In the genomic region with DNA sequence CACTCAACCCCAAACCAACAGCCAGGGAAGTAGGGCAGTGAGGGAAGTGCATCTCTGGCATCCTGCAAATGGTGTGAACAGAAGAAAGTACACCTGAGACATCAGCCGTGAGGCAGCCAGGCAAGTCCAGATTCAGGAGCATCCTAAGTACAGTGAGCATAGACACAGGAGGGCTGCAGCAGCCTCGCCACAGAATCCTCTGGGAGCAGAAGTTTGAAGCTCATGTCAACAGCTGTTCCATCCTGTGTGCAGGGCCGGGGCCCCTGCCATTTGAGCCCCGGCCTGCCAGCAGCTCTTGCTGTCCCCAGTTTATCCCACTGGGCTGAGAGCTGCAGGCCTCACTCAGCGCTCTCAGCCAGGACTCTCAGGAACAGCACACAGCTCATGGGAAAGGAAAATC, we compare ENCODE assay signal across 1 cellular context.
TF ChIP-seq lines count a peak whose summit lies in the region.

No MANE protein-coding gene starts in this region.

TF ChIP-seq in H1, 55 proteins besides CTCF, POLR2A, EP300 and RAD21 (continued from another document):
- TF ChIP-seq TAF7 (optimal IDR thresholded peaks at IDR 0.05; ENCODE audit: borderline replicate concordance, low read depth, low read length), result no peak
- TF ChIP-seq BACH1 (IDR thresholded peaks at IDR 0.05; ENCODE audit: low read length), result no peak
- no peak for TF ChIP-seq RNF2 (IDR thresholded peaks at IDR 0.05; ENCODE audit: borderline replicate concordance, low read depth, low read length, missing control alignments, poor library complexity, severe bottlenecking)
- no peak for TF ChIP-seq CTBP2 (IDR thresholded peaks at IDR 0.05; ENCODE audit: borderline replicate concordance, insufficient read depth, insufficient read length, low read length)
- no peak for TF ChIP-seq HDAC2 (IDR thresholded peaks at IDR 0.05; ENCODE audit: borderline replicate concordance in 1 of 2, low read depth in 2 of 2, low read length in 2 of 2)
- TF ChIP-seq RXRA (IDR thresholded peaks at IDR 0.05; ENCODE audit: insufficient read depth, low read depth, low read length), result no peak
- no peak for TF ChIP-seq POU5F1 (IDR thresholded peaks at IDR 0.05; ENCODE audit: low read depth, low read length)
- TF ChIP-seq, protein P1, sequence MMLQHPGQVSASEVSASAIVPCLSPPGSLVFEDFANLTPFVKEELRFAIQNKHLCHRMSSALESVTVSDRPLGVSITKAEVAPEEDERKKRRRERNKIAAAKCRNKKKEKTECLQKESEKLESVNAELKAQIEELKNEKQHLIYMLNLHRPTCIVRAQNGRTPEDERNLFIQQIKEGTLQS (IDR thresholded peaks at IDR 0.05; ENCODE audit: insufficient read depth, low read depth, low read length), result no peak
- TF ChIP-seq NANOG (IDR thresholded peaks at IDR 0.05; ENCODE audit: insufficient read depth, low read depth, low read length, poor library complexity, severe bottlenecking), result no peak
- TF ChIP-seq SIRT6 (IDR thresholded peaks at IDR 0.05; ENCODE audit: low read length), result no peak
- TF ChIP-seq SRF (IDR thresholded peaks at IDR 0.05; ENCODE audit: low read depth, low read length), result no peak
TF ChIP-seq in H1: peak in this region for 0.
